8 cellular contexts compared by ENCODE assay signal in the genomic region with DNA sequence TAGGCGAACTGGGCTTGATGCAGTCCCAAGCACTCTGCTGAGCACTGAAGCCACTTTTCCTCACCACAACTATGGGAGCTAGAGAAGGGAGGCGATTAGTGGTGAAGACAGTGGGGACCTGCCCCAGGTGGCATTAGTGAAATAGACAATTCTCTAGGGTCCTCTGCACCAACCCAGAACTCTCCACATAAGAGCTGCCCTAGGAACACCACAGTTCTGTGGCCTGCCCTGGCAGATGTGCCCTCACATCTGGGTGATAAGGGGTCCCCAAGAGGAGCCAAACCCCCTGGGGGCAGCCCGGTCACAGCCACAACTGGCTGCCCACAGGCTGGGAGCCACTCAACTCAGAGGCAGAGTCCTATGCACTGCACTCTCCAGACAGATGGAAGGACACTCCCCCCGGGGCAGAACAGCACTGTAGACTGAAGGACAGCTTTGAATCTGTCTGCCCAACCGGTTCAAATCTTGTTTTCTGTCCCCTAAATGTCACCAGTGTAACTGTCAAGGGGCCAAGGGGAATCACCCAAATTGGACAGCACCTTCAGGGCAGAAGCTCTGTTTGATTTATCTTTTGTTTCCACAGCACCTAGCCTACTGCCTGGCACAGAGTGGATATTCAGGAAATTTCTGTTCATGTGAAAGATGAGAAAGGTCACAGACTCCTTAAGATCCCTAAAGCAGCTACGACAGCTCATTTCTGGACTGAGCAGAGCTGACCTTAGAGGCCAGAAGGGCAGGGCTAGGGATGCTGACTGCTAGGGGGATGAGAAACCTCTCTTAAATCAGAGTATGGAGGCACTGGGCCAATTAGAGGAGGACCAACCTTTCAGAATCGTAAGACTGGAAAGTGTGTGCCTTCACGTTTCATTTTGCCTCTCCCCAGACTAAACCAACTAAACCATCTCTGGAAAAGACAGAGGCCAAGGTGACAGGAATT. TPM values are rescaled to one million over a fixed set of nuclear protein-coding genes. Genes with fewer than 3 reads are reported as not detected.
A peak's percentile ranks its signal among the peaks of the same experiment; 100 is the strongest.
DNase-seq lines count a peak whose midpoint lies in the region; ATAC-seq lines count a peak whose summit lies in the region.

No MANE protein-coding gene starts in this region.

- no peak for DNase-seq in activated T-cell treated with anti-CD3 and anti-CD28 coated beads, Interleukin-2, amount 50 U/mL, for 4 hours
- DNase-seq in activated T-cell treated with anti-CD3 and anti-CD28 coated beads for 4 hours = no peak
- peak in 1 of 49 donors; percentile 21 for DNase-seq in substantia nigra (lab: John Stamatoyannopoulos, UW)
- DNase-seq in SJCRH30 = no peak
- DNase-seq in activated CD4-positive, CD25-positive, alpha-beta regulatory T cell treated with anti-CD3 and anti-CD28 coated beads, Interleukin-2, amount 50 U/mL, for 72 hours = no peak
- no peak for DNase-seq in stimulated activated naive CD4-positive, alpha-beta T cell treated with Interleukin-2 at 50 U/mL for 16 hours (lab: John Stamatoyannopoulos, UW)

- H3K27ac ChIP-seq in substantia nigra (ENCODE audit: low read depth, low read length, poor library complexity, severe bottlenecking) (peak overlapping the region; percentile 42), SJCRH30 (no peak overlapping the region)

- peak overlapping the region; percentile 36 for H3K4me3 Mint-ChIP-seq in activated T-cell treated with anti-CD3 and anti-CD28 coated beads, Interleukin-2, amount 50 U/mL, for 4 hours
- H3K4me3 Mint-ChIP-seq in dendritic cell treated with granulocyte-macrophage colony-stimulating factor and Interleukin-4, amounts not matched to agents 40 ng/mL and 50 ng/mL, for 4 days = no peak overlapping the region

- H3K36me3 ChIP-seq in SJCRH30 = no peaks in the 10 kb centered on the region; the same call in none of the 2 replicates

- no peaks in the 10 kb centered on the region for H3K9me3 ChIP-seq in SJCRH30 (replicated peaks)

- ATAC-seq in activated T-cell treated with anti-CD3 and anti-CD28 coated beads, Interleukin-2, amount 50 U/mL, for 4 hours = peak in 1 of 2 donors; percentile 2
- ATAC-seq in HG03342 (IDR thresholded peaks at IDR 0.05; ENCODE audit: unreplicated experiment) = peak; percentile 29

- peaks cover 22% of the 10 kb centered on the region for H3K36me3 Mint-ChIP-seq in activated T-cell treated with anti-CD3 and anti-CD28 coated beads, Interleukin-2, amount 50 U/mL, for 4 hours (ENCODE audit: insufficient read depth)
- H3K36me3 Mint-ChIP-seq in dendritic cell treated with granulocyte-macrophage colony-stimulating factor and Interleukin-4, amounts not matched to agents 40 ng/mL and 50 ng/mL, for 4 days (ENCODE audit: low read depth) = peaks cover 21% of the 10 kb centered on the region

- H3K4me3 ChIP-seq in SJCRH30 = no peak overlapping the region

- intact Hi-C loops in dendritic cell treated with granulocyte-macrophage colony-stimulating factor and Interleukin-4, amounts not matched to agents 40 ng/mL and 50 ng/mL, for 4 days (cut with micrococcal nuclease) = no loop called here

- H3K4me1 Mint-ChIP-seq in activated T-cell treated with anti-CD3 and anti-CD28 coated beads, Interleukin-2, amount 50 U/mL, for 4 hours (ENCODE audit: low read depth) = peaks cover 91% of the 10 kb centered on the region
- peaks cover 44% of the 10 kb centered on the region for H3K4me1 Mint-ChIP-seq in dendritic cell treated with granulocyte-macrophage colony-stimulating factor and Interleukin-4, amounts not matched to agents 40 ng/mL and 50 ng/mL, for 4 days (ENCODE audit: low read depth)

- H3K27ac Mint-ChIP-seq in dendritic cell treated with granulocyte-macrophage colony-stimulating factor and Interleukin-4, amounts not matched to agents 40 ng/mL and 50 ng/mL, for 4 days = peak overlapping the region; percentile 60

- H3K4me1 ChIP-seq in SJCRH30 = peaks cover 14% of the 10 kb centered on the region

- H3K27me3 ChIP-seq in SJCRH30 = no peaks in the 10 kb centered on the region

- H3K27me3 Mint-ChIP-seq in activated T-cell treated with anti-CD3 and anti-CD28 coated beads, Interleukin-2, amount 50 U/mL, for 4 hours (ENCODE audit: low read depth) = no peaks in the 10 kb centered on the region
- H3K27me3 Mint-ChIP-seq in dendritic cell treated with granulocyte-macrophage colony-stimulating factor and Interleukin-4, amounts not matched to agents 40 ng/mL and 50 ng/mL, for 4 days = no peaks in the 10 kb centered on the region

- no peaks in the 10 kb centered on the region for H3K9me3 Mint-ChIP-seq in activated T-cell treated with anti-CD3 and anti-CD28 coated beads, Interleukin-2, amount 50 U/mL, for 4 hours
- H3K9me3 Mint-ChIP-seq in dendritic cell treated with granulocyte-macrophage colony-stimulating factor and Interleukin-4, amounts not matched to agents 40 ng/mL and 50 ng/mL, for 4 days = no peaks in the 10 kb centered on the region

RNA-seq across cellular contexts. Expression of a gene that starts 41.2 kb away (rescaled TPM):
- 10 to 100 TPM; 26.2 to 28.3 (median 27.7) TPM for total RNA-seq in activated T-cell treated with anti-CD3 and anti-CD28 coated beads, Interleukin-2, amount 50 U/mL, for 4 hours
- total RNA-seq in SJCRH30 (2014; rRNA removed; shearing (Covaris generic)) = 22.5 and 23.2 TPM in 2 replicates
